Comparison of ENCODE assay signal across 13 cellular contexts in the genomic region with DNA sequence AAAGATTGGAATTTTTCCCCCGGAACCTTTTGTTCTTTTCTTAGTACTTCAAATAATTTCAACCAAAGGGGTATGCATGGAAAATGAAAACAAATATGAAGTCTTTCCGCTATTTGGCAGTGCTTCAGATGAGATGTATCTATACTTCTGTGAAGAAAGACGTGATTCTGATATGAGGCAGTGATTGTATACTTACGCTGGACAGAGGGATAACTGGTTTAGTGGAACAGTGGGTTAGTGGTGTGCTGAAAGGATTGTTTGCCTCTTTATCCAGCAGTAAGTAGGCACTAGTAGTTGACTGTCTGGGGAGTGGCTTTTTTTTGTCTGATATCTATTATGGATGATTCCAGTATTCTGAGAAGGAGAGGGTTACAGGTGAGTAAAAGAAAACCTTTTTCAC.
DNase-seq lines count a peak whose midpoint lies in the region; ATAC-seq, FAIRE-seq and TF ChIP-seq lines count a peak whose summit lies in the region.
"Had no signal": no experiment of that assay in that cellular context is flagged by ENCODE, and none has a peak within 500 bp of the region (broad histone marks: within the 10 kb centered on the region; RNA-seq: fewer than 3 reads in every experiment).

No MANE protein-coding gene starts in this region.

- no peak for FAIRE-seq in bronchial epithelial cell (lab: Jason Lieb, UNC)
- FAIRE-seq: GM18507, H1 had no signal

- no peaks in the 10 kb centered on the region for H3K9me3 Mint-ChIP-seq in HFFc6
- H3K9me3 Mint-ChIP-seq in immature natural killer cell = no peaks in the 10 kb centered on the region
- H3K9me3 Mint-ChIP-seq: memory B cell had no signal

- H3K4me3 ChIP-seq in AG10803 (ENCODE audit: low read length) = peak overlapping the region; percentile 45
- no peak overlapping the region for H3K4me3 ChIP-seq in bronchial epithelial cell (ENCODE audit: low read depth, low read length)
- H3K4me3 ChIP-seq in mucosa of descending colon = no peak overlapping the region

- H3K27me3 ChIP-seq in bronchial epithelial cell (ENCODE audit: control insufficient read depth, insufficient read depth, low read length) = no peaks in the 10 kb centered on the region

- H3K36me3 ChIP-seq in bronchial epithelial cell (ENCODE audit: control insufficient read depth, insufficient read depth, low read length) (no peaks in the 10 kb centered on the region), mucosa of descending colon (ENCODE audit: low read depth) (no peaks in the 10 kb centered on the region)

- H3K36me3 Mint-ChIP-seq in HFFc6 (ENCODE audit: low read depth) (0 out of 2 replicates have a peak, but pooled peaks cover 4% of the 10 kb centered on the region), immature natural killer cell (no peaks in the 10 kb centered on the region)

- H3K4me1 Mint-ChIP-seq in HFFc6 (ENCODE audit: low read depth) = peaks cover 74% of the 10 kb centered on the region
- H3K4me1 Mint-ChIP-seq in immature natural killer cell = peaks cover 6 to 11% of the 10 kb centered on the region in 2 donors

- TF ChIP-seq CTCF in AG10803 (conservative IDR thresholded peaks at IDR 0.05; ENCODE audit: low read length) (no peak), HFFc6 (IDR thresholded peaks at IDR 0.05) (no peak), bronchial epithelial cell (IDR thresholded peaks at IDR 0.05; ENCODE audit: insufficient read depth, low read length, severe bottlenecking) (no peak), mucosa of descending colon (IDR thresholded peaks at IDR 0.05) (no peak)

- DNase-seq in AG10803 (ENCODE audit: low read depth) (no peak), HFFc6 (no peak), bronchial epithelial cell (ENCODE audit: low read depth) (peak; percentile 18), mucosa of descending colon (no peak), UCSD-AML1 (lab: John Stamatoyannopoulos, UW; ENCODE audit: unreplicated experiment) (no peak), iPS-NIHi7 (ENCODE audit: extremely low spot score) (no peak), immature natural killer cell (no peak), OCI-M1 (lab: John Stamatoyannopoulos, UW) (no peak)
- DNase-seq: activated CD4-positive, alpha-beta T cell treated with anti-CD3 and anti-CD28 coated beads, Interleukin-2, amount 50 U/mL, for 4 hours; NCI-H1105 treated with DMSO at 0.1 percent for 48 hours had no signal

- H3K27me3 Mint-ChIP-seq in HFFc6 (ENCODE audit: insufficient read depth) (no peaks in the 10 kb centered on the region), immature natural killer cell (ENCODE audit: low read depth in 3 of 3) (no peaks in the 10 kb centered on the region)
- H3K27me3 Mint-ChIP-seq: memory B cell had no signal

- H3K9me3 ChIP-seq in mucosa of descending colon = no peaks in the 10 kb centered on the region

- H3K4me1 ChIP-seq in mucosa of descending colon (ENCODE audit: low read depth) = peaks cover 4% of the 10 kb centered on the region

- peak overlapping the region; percentile 85 for H3K27ac Mint-ChIP-seq in HFFc6
- no peak overlapping the region for H3K27ac Mint-ChIP-seq in immature natural killer cell
- H3K27ac Mint-ChIP-seq: memory B cell had no signal

- intact Hi-C loops in mucosa of descending colon (cut with DNase I, micrococcal nuclease) = no loop called here

- peak; percentile 40 for ATAC-seq in mucosa of descending colon

- H3K4me3 Mint-ChIP-seq in HFFc6 (peak overlapping the region; percentile 93), immature natural killer cell (no peak overlapping the region)
- H3K4me3 Mint-ChIP-seq: memory B cell had no signal
